In the genomic region with DNA sequence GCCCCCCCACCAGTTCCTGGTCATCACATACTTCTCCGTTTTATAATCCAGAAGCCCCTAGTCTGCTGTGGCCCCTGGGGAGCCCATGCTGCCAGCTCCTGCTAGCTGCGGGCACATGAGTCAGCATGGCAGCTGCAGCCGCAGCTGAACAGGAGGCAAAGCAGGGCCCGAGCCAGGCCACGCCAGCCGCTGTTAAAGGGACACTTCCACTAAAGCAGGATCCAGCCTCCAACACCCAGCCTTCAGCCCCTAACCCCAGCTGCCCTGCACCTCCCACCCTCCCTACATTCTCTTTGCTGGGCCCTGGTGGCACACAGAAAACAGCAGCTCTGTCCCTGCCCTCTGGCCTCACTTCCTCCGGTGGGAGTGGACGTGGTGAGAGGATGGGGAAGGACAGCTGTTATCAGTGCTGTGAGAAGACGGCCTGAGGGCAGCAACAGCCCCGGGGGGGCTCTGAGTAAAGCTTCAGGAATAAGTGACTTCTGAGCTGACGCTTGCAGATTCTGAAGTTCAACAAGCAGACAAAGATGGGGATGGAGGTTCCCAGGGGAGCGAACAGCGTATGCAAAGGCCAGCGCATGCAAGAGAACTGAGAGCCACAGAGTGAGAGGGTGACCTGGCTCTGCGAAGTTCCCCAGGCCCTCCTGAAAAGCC, we compare ENCODE assay signal across 8 cellular contexts. TPM values are rescaled to one million over a fixed set of nuclear protein-coding genes. Genes with fewer than 3 reads are reported as not detected.
A peak's percentile ranks its signal among the peaks of the same experiment; 100 is the strongest.
DNase-seq lines count a peak whose midpoint lies in the region; ATAC-seq and TF ChIP-seq lines count a peak whose summit lies in the region.

No MANE protein-coding gene starts in this region.

- H3K9me3 Mint-ChIP-seq in activated CD4-positive, alpha-beta T cell treated with anti-CD3 and anti-CD28 coated beads for 36 hours (ENCODE audit: low read depth) = no peaks in the 10 kb centered on the region
- no peaks in the 10 kb centered on the region for H3K9me3 Mint-ChIP-seq in effector memory CD8-positive, alpha-beta T cell

- H3K4me3 ChIP-seq in PC-9 (peak overlapping the region; percentile 44; the same call in 1 of the 2 replicates), muscle layer of duodenum (ENCODE audit: low read depth in 1 of 2, low read length in 2 of 2) (peak overlapping the region; percentile 55 to 80)

- peaks cover 15% of the 10 kb centered on the region for H3K27me3 Mint-ChIP-seq in activated CD4-positive, alpha-beta T cell treated with anti-CD3 and anti-CD28 coated beads for 36 hours
- peaks cover 18 to 40% of the 10 kb centered on the region in 2 donors for H3K27me3 Mint-ChIP-seq in effector memory CD8-positive, alpha-beta T cell

- H3K4me2 ChIP-seq in PC-9 = peak overlapping the region; percentile 71

- intact Hi-C loops in activated CD4-positive, alpha-beta T cell treated with anti-CD3 and anti-CD28 coated beads for 36 hours (cut with DNase I, micrococcal nuclease) = loop anchor here in 1 of 2 experiments (1.0 kb wide), 1 partner anchor 43 kb away; a partner anchor contains a TSS
- intact Hi-C loops in PC-9 (cut with micrococcal nuclease; ENCODE audit: unreplicated experiment) = no loop called here

- no peaks in the 10 kb centered on the region for H4K20me1 ChIP-seq in PC-9 (ENCODE audit: insufficient read depth)

- no peak overlapping the region for H3K27ac Mint-ChIP-seq in activated CD4-positive, alpha-beta T cell treated with anti-CD3 and anti-CD28 coated beads for 36 hours
- H3K27ac Mint-ChIP-seq in effector memory CD8-positive, alpha-beta T cell = peak overlapping the region; percentile 93 to 95

- no peaks in the 10 kb centered on the region for H3K9me2 ChIP-seq in PC-9 (ENCODE audit: insufficient read depth)

- H3K4me1 ChIP-seq in PC-9 (replicated peaks; ENCODE audit: insufficient read depth) (peaks cover 27% of the 10 kb centered on the region), muscle layer of duodenum (ENCODE audit: control insufficient read depth in 1 of 2, insufficient read depth in 2 of 2, low read length in 2 of 2) (peaks cover 4 to 10% of the 10 kb centered on the region in 2 donors)

- CTCF ChIA-PET in activated CD4-positive, alpha-beta T cell treated with anti-CD3 and anti-CD28 coated beads for 36 hours (lab: Charles Lee) = interaction anchor here (1.3 kb wide), 1 partner anchor 58 kb away, joined by 5 read pairs; no protein-coding TSS in a partner anchor
- CTCF ChIA-PET in PC-9 (lab: Charles Lee) = interaction anchor here (0.6 kb wide), 1 partner anchor 266 kb away, joined by 3 read pairs; no protein-coding TSS in a partner anchor

- no TSS peak for BruUV-seq in PC-9 (replicated peaks; lab: Mats Ljungman, UMichigan)

- ATAC-seq in activated CD4-positive, alpha-beta T cell treated with anti-CD3 and anti-CD28 coated beads for 36 hours = peak; percentile 8
- peak; percentile 25 for ATAC-seq in effector memory CD8-positive, alpha-beta T cell (replicated peaks)
- ATAC-seq in omental fat pad (ENCODE audit: low FRiP score) (no peak), GM18511 (IDR thresholded peaks at IDR 0.05; ENCODE audit: unreplicated experiment) (no peak)

- no peak overlapping the region for H3K27ac ChIP-seq in PC-9
- no peak overlapping the region for H3K27ac ChIP-seq in muscle layer of duodenum (ENCODE audit: low read length)

- 0 out of 2 replicates have a peak overlapping the region, but pooled peaks have one; percentile 27 for H2AFZ ChIP-seq in PC-9

- H3K36me3 ChIP-seq in PC-9 (ENCODE audit: low read depth) = no peaks in the 10 kb centered on the region
- H3K36me3 ChIP-seq in muscle layer of duodenum (ENCODE audit: control insufficient read depth in 1 of 2, insufficient read depth in 2 of 2, low read length in 2 of 2) = no peaks in the 10 kb centered on the region

- TF ChIP-seq CTCF in PC-9 (conservative IDR thresholded peaks at IDR 0.05) = no peak
- no peak for TF ChIP-seq CTCF in omental fat pad (IDR thresholded peaks at IDR 0.05)

- POLR2A ChIA-PET in activated CD4-positive, alpha-beta T cell treated with anti-CD3 and anti-CD28 coated beads for 36 hours (lab: Charles Lee) = interaction anchor here (0.6 kb wide), 1 partner anchor 86 kb away, joined by 3 read pairs; no protein-coding TSS in a partner anchor
- POLR2A ChIA-PET in PC-9 (lab: Charles Lee; ENCODE audit: unreplicated experiment) = interaction anchor here (0.6 kb wide), 1 partner anchor 116 kb away, joined by 7 read pairs; no protein-coding TSS in a partner anchor

- no peaks in the 10 kb centered on the region for H3K36me3 Mint-ChIP-seq in activated CD4-positive, alpha-beta T cell treated with anti-CD3 and anti-CD28 coated beads for 36 hours (ENCODE audit: low read depth)
- H3K36me3 Mint-ChIP-seq in effector memory CD8-positive, alpha-beta T cell (ENCODE audit: insufficient read depth) = peaks cover 6% of the 10 kb centered on the region

- DNase-seq in activated CD4-positive, alpha-beta T cell treated with anti-CD3 and anti-CD28 coated beads for 36 hours = peak; percentile 27
- no peak for DNase-seq in activated CD4-positive, alpha-beta T cell treated with anti-CD3 and anti-CD28 coated beads for 1 hour
- peak in 1 of 2 experiments; percentile 29 for DNase-seq in PC-9
- no peak for DNase-seq in effector memory CD8-positive, alpha-beta T cell
- no peak for DNase-seq in NCI-H345 (lab: John Stamatoyannopoulos, UW)
- DNase-seq in omental fat pad (ENCODE audit: low spot score) = no peak

- 0 out of 2 replicates have a peak, but pooled peaks cover 3% of the 10 kb centered on the region for H3F3A ChIP-seq in PC-9 (ENCODE audit: insufficient read depth, low read depth)

- H3K4me1 Mint-ChIP-seq in activated CD4-positive, alpha-beta T cell treated with anti-CD3 and anti-CD28 coated beads for 36 hours = peaks cover 23% of the 10 kb centered on the region
- peaks cover 24 to 25% of the 10 kb centered on the region in 2 donors for H3K4me1 Mint-ChIP-seq in effector memory CD8-positive, alpha-beta T cell (ENCODE audit: low read depth in 2 of 2)

- peak overlapping the region; percentile 50 for H3K4me3 Mint-ChIP-seq in activated CD4-positive, alpha-beta T cell treated with anti-CD3 and anti-CD28 coated beads for 36 hours
- peak overlapping the region; percentile 60 to 80 for H3K4me3 Mint-ChIP-seq in effector memory CD8-positive, alpha-beta T cell

- H3K79me2 ChIP-seq in PC-9 (ENCODE audit: low read depth) = no peaks in the 10 kb centered on the region

- H3K27me3 ChIP-seq in PC-9 (ENCODE audit: insufficient read depth, low read depth) (no peaks in the 10 kb centered on the region), muscle layer of duodenum (ENCODE audit: low read depth, low read length) (no peaks in the 10 kb centered on the region)

- H3K9me3 ChIP-seq in PC-9 (ENCODE audit: insufficient read depth, low read depth) (no peaks in the 10 kb centered on the region), muscle layer of duodenum (ENCODE audit: control insufficient read depth in 1 of 2, low read length in 2 of 2) (no peaks in the 10 kb centered on the region)

RNA-seq across cellular contexts. Expression of a gene that starts 0.7 kb away (rescaled TPM):
- total RNA-seq in activated CD4-positive, alpha-beta T cell treated with anti-CD3 and anti-CD28 coated beads for 36 hours = not detected
- 0.25 TPM in 1 of 2 replicates, not detected in the other for total RNA-seq in PC-9 (2021)
- total RNA-seq in omental fat pad = not detected

RNA-seq across cellular contexts. Expression of a gene that starts 12.7 kb away (rescaled TPM):
- not detected for total RNA-seq in activated CD4-positive, alpha-beta T cell treated with anti-CD3 and anti-CD28 coated beads for 36 hours
- total RNA-seq in PC-9 (2021) (not detected in 2 replicates), omental fat pad (10 to 100 TPM in 1 of 4 donors, 1 to 10 TPM in 3; 2.2 to 13.0 (median 5.8) TPM)

RNA-seq across cellular contexts. Expression of a gene that starts 30.1 kb away (rescaled TPM):
- under 1 TPM; 0.18 to 0.25 TPM for total RNA-seq in activated CD4-positive, alpha-beta T cell treated with anti-CD3 and anti-CD28 coated beads for 36 hours
- total RNA-seq in PC-9 (2021) = 2.4 and 2.7 TPM in 2 replicates
- 1 to 10 TPM in 2 of 4 donors, not detected in 2; 1.0 to 1.9 TPM for total RNA-seq in omental fat pad

RNA-seq across cellular contexts. Expression of a gene that starts 43.1 kb away (rescaled TPM):
- total RNA-seq in activated CD4-positive, alpha-beta T cell treated with anti-CD3 and anti-CD28 coated beads for 36 hours = 10 to 100 TPM; 25.1 to 27.2 TPM
- 16.4 and 17.0 TPM in 2 replicates for total RNA-seq in PC-9 (2021)
- 10 to 100 TPM; 27.4 to 34.2 (median 32.8) TPM for total RNA-seq in omental fat pad

Comparison
In these comparisons a context has a peak if more than half of its experiments do, and no peak if none do; other contexts are left out.
1. ATAC-seq: peak in activated CD4-positive, alpha-beta T cell treated with anti-CD3 and anti-CD28 coated beads for 36 hours (single experiment) and effector memory CD8-positive, alpha-beta T cell (single experiment); none in omental fat pad (single experiment) and GM18511 (single experiment).